In the genomic region with DNA sequence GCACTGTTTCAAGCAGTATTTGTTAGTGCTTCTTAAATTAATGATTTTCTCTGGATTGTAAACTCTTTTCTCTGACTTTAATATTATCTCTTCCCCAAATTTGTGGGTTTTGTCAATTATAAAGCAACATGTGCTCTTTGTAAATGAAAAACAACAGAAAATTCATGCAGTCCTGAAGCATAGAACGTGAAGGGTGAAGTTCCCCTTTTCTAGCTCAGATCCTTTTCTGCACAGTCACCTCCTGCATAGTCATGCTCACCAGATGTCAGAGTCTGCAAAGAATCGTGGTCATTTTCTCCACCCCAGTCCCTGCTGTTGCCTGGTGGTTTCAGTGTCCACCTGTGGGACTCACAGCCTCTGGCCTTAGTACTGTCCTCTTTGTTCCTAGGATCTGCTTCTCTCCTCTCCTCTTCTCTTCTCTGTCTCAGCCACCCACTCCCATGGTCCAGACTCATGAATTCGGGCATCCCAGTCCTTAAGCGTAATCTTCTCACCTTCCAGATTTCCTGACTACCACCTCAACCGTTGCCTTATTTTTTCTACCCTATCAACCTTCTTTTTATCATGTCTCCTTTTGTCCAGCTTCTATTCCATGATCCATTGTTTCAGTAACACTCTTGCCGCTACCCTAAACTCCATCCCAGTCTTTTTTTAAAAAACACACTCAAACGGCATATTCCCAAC, we compare ENCODE assay signal across 11 cellular contexts.
DNase-seq lines count a peak whose midpoint lies in the region; ATAC-seq and TF ChIP-seq lines count a peak whose summit lies in the region.
"Had no signal": no experiment of that assay in that cellular context is flagged by ENCODE, and none has a peak within 500 bp of the region (broad histone marks: within the 10 kb centered on the region; RNA-seq: fewer than 3 reads in every experiment).

No MANE protein-coding gene starts in this region.

- intact Hi-C loops in activated B cell treated with CpG ODN at 0.5 μM for 24 hours (cut with micrococcal nuclease), result no loop called here

- no peak overlapping the region for H3K4me3 Mint-ChIP-seq in activated naive CD4-positive, alpha-beta T cell treated with anti-CD3 and anti-CD28 coated beads, Interleukin-2, amount 10 ng/mL, durations not matched to agents 7 days and 5 days
- peak overlapping the region in 1 of 4 donors; percentile 10 for H3K4me3 Mint-ChIP-seq in IgD-negative memory B cell
- H3K4me3 Mint-ChIP-seq in activated B cell treated with CpG ODN at 0.5 μM for 24 hours, result peak overlapping the region; percentile 45
- no peak overlapping the region for H3K4me3 Mint-ChIP-seq in stimulated activated effector memory CD8-positive, alpha-beta T cell treated with anti-CD3 and anti-CD28 coated beads, Interleukin-12 subunit alpha, Interleukin-12 subunit beta, amount 100 ng/mL, for 72 hours
- H3K4me3 Mint-ChIP-seq: brain had no signal

- POLR2A ChIA-PET in activated B cell treated with CpG ODN at 0.5 μM for 24 hours (lab: Charles Lee), result no interaction called here

- peak; percentile 97 for ATAC-seq in activated B cell treated with CpG ODN at 0.5 μM for 24 hours (ENCODE audit: low read depth)
- ATAC-seq in stimulated activated effector memory CD8-positive, alpha-beta T cell treated with anti-CD3 and anti-CD28 coated beads, Interleukin-12 subunit alpha, Interleukin-12 subunit beta, amount 100 ng/mL, for 72 hours, result no peak
- no peak for ATAC-seq in HG02884 (IDR thresholded peaks at IDR 0.05; ENCODE audit: unreplicated experiment)

- peaks cover 7% of the 10 kb centered on the region for H3K36me3 Mint-ChIP-seq in activated naive CD4-positive, alpha-beta T cell treated with anti-CD3 and anti-CD28 coated beads, Interleukin-2, amount 10 ng/mL, durations not matched to agents 7 days and 5 days
- H3K36me3 Mint-ChIP-seq in IgD-negative memory B cell (peaks cover 12% of the 10 kb centered on the region), activated B cell treated with CpG ODN at 0.5 μM for 24 hours (ENCODE audit: low read depth) (peaks cover 59% of the 10 kb centered on the region)
- H3K36me3 Mint-ChIP-seq in stimulated activated effector memory CD8-positive, alpha-beta T cell treated with anti-CD3 and anti-CD28 coated beads, Interleukin-12 subunit alpha, Interleukin-12 subunit beta, amount 100 ng/mL, for 72 hours, result peaks cover 39% of the 10 kb centered on the region

- H3K4me1 Mint-ChIP-seq in activated naive CD4-positive, alpha-beta T cell treated with anti-CD3 and anti-CD28 coated beads, Interleukin-2, amount 10 ng/mL, durations not matched to agents 7 days and 5 days, result no peaks in the 10 kb centered on the region
- peaks cover 23 to 33% (median 25%) of the 10 kb centered on the region in 3 donors for H3K4me1 Mint-ChIP-seq in IgD-negative memory B cell
- peaks cover 36% of the 10 kb centered on the region for H3K4me1 Mint-ChIP-seq in activated B cell treated with CpG ODN at 0.5 μM for 24 hours
- H3K4me1 Mint-ChIP-seq in stimulated activated effector memory CD8-positive, alpha-beta T cell treated with anti-CD3 and anti-CD28 coated beads, Interleukin-12 subunit alpha, Interleukin-12 subunit beta, amount 100 ng/mL, for 72 hours, result peaks cover 22% of the 10 kb centered on the region
- H3K4me1 Mint-ChIP-seq: brain had no signal

- DNase-seq in activated naive CD4-positive, alpha-beta T cell treated with anti-CD3 and anti-CD28 coated beads, Interleukin-2, amount 10 ng/mL, durations not matched to agents 7 days and 5 days, result no peak
- DNase-seq in activated naive CD4-positive, alpha-beta T cell treated with Interleukin-2 at 50 U/mL for 16 hours, result no peak
- DNase-seq in activated B cell treated with CpG ODN at 0.5 μM for 24 hours (no peak), SK-N-DZ (ENCODE audit: low spot score) (no peak)
- DNase-seq in stimulated activated effector memory CD8-positive, alpha-beta T cell treated with anti-CD3 and anti-CD28 coated beads, Interleukin-12 subunit alpha, Interleukin-12 subunit beta, amount 100 ng/mL, for 72 hours (ENCODE audit: low spot score in 2 of 2), result no peak
- DNase-seq in activated effector memory CD4-positive, alpha-beta T cell treated with Interleukin-2 at 50 U/mL for 16 hours, result no peak
- DNase-seq: activated CD8-positive, alpha-beta memory T cell treated with anti-CD3 and anti-CD28 coated beads for 24 hours; lower lobe of right lung had no signal

- CTCF ChIA-PET in activated naive CD4-positive, alpha-beta T cell treated with anti-CD3 and anti-CD28 coated beads, Interleukin-2, amount 10 ng/mL, durations not matched to agents 7 days and 5 days (lab: Charles Lee), result no interaction called here
- CTCF ChIA-PET in activated B cell treated with CpG ODN at 0.5 μM for 24 hours (lab: Charles Lee), result interaction anchor here (0.7 kb wide), 1 partner anchor 148 kb away, joined by 3 read pairs; no protein-coding TSS in a partner anchor

- H3K27me3 Mint-ChIP-seq in activated naive CD4-positive, alpha-beta T cell treated with anti-CD3 and anti-CD28 coated beads, Interleukin-2, amount 10 ng/mL, durations not matched to agents 7 days and 5 days, result no peaks in the 10 kb centered on the region
- H3K27me3 Mint-ChIP-seq in IgD-negative memory B cell (no peaks in the 10 kb centered on the region), activated B cell treated with CpG ODN at 0.5 μM for 24 hours (no peaks in the 10 kb centered on the region)
- H3K27me3 Mint-ChIP-seq: brain had no signal

- TF ChIP-seq CTCF in activated B cell treated with CpG ODN at 0.5 μM for 24 hours (IDR thresholded peaks at IDR 0.05), result no peak

- peak overlapping the region; percentile 30 for H3K27ac Mint-ChIP-seq in activated naive CD4-positive, alpha-beta T cell treated with anti-CD3 and anti-CD28 coated beads, Interleukin-2, amount 10 ng/mL, durations not matched to agents 7 days and 5 days
- H3K27ac Mint-ChIP-seq in IgD-negative memory B cell, result peak overlapping the region in 2 of 3 donors; percentile 36 to 37
- H3K27ac Mint-ChIP-seq in activated B cell treated with CpG ODN at 0.5 μM for 24 hours, result peak overlapping the region; percentile 78
- H3K27ac Mint-ChIP-seq in stimulated activated effector memory CD8-positive, alpha-beta T cell treated with anti-CD3 and anti-CD28 coated beads, Interleukin-12 subunit alpha, Interleukin-12 subunit beta, amount 100 ng/mL, for 72 hours, result peak overlapping the region; percentile 69
- H3K27ac Mint-ChIP-seq: brain had no signal

- no peaks in the 10 kb centered on the region for H3K9me3 Mint-ChIP-seq in activated naive CD4-positive, alpha-beta T cell treated with anti-CD3 and anti-CD28 coated beads, Interleukin-2, amount 10 ng/mL, durations not matched to agents 7 days and 5 days
- H3K9me3 Mint-ChIP-seq in IgD-negative memory B cell, result no peaks in the 10 kb centered on the region
- no peaks in the 10 kb centered on the region for H3K9me3 Mint-ChIP-seq in activated B cell treated with CpG ODN at 0.5 μM for 24 hours
- no peaks in the 10 kb centered on the region for H3K9me3 Mint-ChIP-seq in stimulated activated effector memory CD8-positive, alpha-beta T cell treated with anti-CD3 and anti-CD28 coated beads, Interleukin-12 subunit alpha, Interleukin-12 subunit beta, amount 100 ng/mL, for 72 hours
- H3K9me3 Mint-ChIP-seq: brain had no signal
